Comparison of ENCODE assay signal across 15 cellular contexts in genomic region chr11:33928564-33928963, GRCh38. TPM values are rescaled to one million over a fixed set of nuclear protein-coding genes. Genes with fewer than 3 reads are reported as not detected.
DNase-seq lines count a peak whose midpoint lies in the region; TF ChIP-seq lines count a peak whose summit lies in the region.
"Had no signal": no experiment of that assay in that cellular context is flagged by ENCODE, and none has a peak within 500 bp of the region (broad histone marks: within the 10 kb centered on the region; RNA-seq: fewer than 3 reads in every experiment).

No MANE protein-coding gene starts in this region.

- in situ Hi-C loops in GM13976 (cut with MboI; ENCODE audit: low sequenced_read_pairs, unreplicated experiment) = no loop called here

- H3K4me3 Mint-ChIP-seq in CD14-positive monocyte = no peak overlapping the region
- H3K4me3 Mint-ChIP-seq in endothelial cell (ENCODE audit: unreplicated experiment) = no peak overlapping the region
- H3K4me3 Mint-ChIP-seq in chondrocyte (ENCODE audit: unreplicated experiment) = no peak overlapping the region
- H3K4me3 Mint-ChIP-seq: CD4-positive, alpha-beta T cell; CD8-positive, alpha-beta memory T cell; GM23338; H9 had no signal

- H3K9me3 Mint-ChIP-seq in CD14-positive monocyte (peaks cover 0 to 11% (median 7%) of the 10 kb centered on the region in 7 donors), endothelial cell (ENCODE audit: unreplicated experiment) (no peaks in the 10 kb centered on the region), chondrocyte (ENCODE audit: low read depth) (peaks cover 7% of the 10 kb centered on the region)

- H3K4me1 Mint-ChIP-seq in CD14-positive monocyte (peaks cover 74% of the 10 kb centered on the region), endothelial cell (ENCODE audit: unreplicated experiment) (peaks cover 37% of the 10 kb centered on the region), chondrocyte (ENCODE audit: low read depth) (peaks cover 16% of the 10 kb centered on the region)

- H3K4me3 ChIP-seq in HL-60 (replicated peaks; ENCODE audit: insufficient read depth, low read length) = no peak overlapping the region
- H3K4me3 ChIP-seq: GM23338 had no signal

- peak overlapping the region; percentile 95 for H3K27ac ChIP-seq in HL-60 (replicated peaks)
- H3K27ac ChIP-seq: C4-2B had no signal

- H3K27ac Mint-ChIP-seq in CD14-positive monocyte (peak overlapping the region in 5 of 7 donors; percentile 50 to 97 (median 81)), endothelial cell (ENCODE audit: unreplicated experiment) (peak overlapping the region; percentile 30), chondrocyte (ENCODE audit: unreplicated experiment) (no peak overlapping the region)
- H3K27ac Mint-ChIP-seq: CD4-positive, alpha-beta T cell; CD8-positive, alpha-beta memory T cell; GM23338; H9 had no signal

- no peak for TF ChIP-seq CTCF in CD14-positive monocyte (IDR thresholded peaks at IDR 0.05)
- TF ChIP-seq CTCF in HL-60 (IDR thresholded peaks at IDR 0.05; ENCODE audit: insufficient read depth, low read length) = no peak
- no peak for TF ChIP-seq CTCF in endothelial cell (IDR thresholded peaks at IDR 0.05; ENCODE audit: unreplicated experiment)
- no peak for TF ChIP-seq CTCF in chondrocyte (IDR thresholded peaks at IDR 0.05)
- no peak for TF ChIP-seq CTCF in GM13976 (IDR thresholded peaks at IDR 0.05; ENCODE audit: borderline replicate concordance, control extremely low read depth, extremely low read depth, insufficient read depth, missing control alignments)

- H3K27me3 Mint-ChIP-seq in CD14-positive monocyte (ENCODE audit: low read depth in 3 of 3) (no peaks in the 10 kb centered on the region), endothelial cell (ENCODE audit: unreplicated experiment) (peaks cover 5% of the 10 kb centered on the region), chondrocyte (ENCODE audit: low read depth) (peaks cover 12% of the 10 kb centered on the region)

- DNase-seq in CD14-positive monocyte (ENCODE audit: low spot score) = no peak
- no peak for DNase-seq in HL-60 (ENCODE audit: low read depth in 1 of 2, low spot score in 1 of 2)
- no peak for DNase-seq in endothelial cell (ENCODE audit: low spot score)
- no peak for DNase-seq in mesenteric fat pad (ENCODE audit: low spot score)
- DNase-seq in chondrocyte (ENCODE audit: low spot score) = no peak
- no peak for DNase-seq in GM13976 (ENCODE audit: low spot score)
- DNase-seq: CD4-positive, alpha-beta T cell; CD8-positive, alpha-beta memory T cell; DMS53; DMS79 treated with DMSO at 0.1 percent for 48 hours; H9 had no signal

- H3K36me3 Mint-ChIP-seq in CD14-positive monocyte (peaks cover 6 to 7% of the 10 kb centered on the region in 2 donors), endothelial cell (ENCODE audit: low read depth, unreplicated experiment) (peaks cover 9% of the 10 kb centered on the region), chondrocyte (ENCODE audit: low read depth) (peaks cover 2% of the 10 kb centered on the region)
- H3K36me3 Mint-ChIP-seq: CD8-positive, alpha-beta memory T cell had no signal

- no peaks in the 10 kb centered on the region for H3K27me3 ChIP-seq in HL-60 (ENCODE audit: insufficient read depth, poor library complexity, severe bottlenecking)

- intact Hi-C loops in CD14-positive monocyte (cut with micrococcal nuclease) = no loop called here

RNA-seq across cellular contexts. Expression of gene LMO2, which starts 36.7 kb away (rescaled TPM):
- polyA plus RNA-seq in CD14-positive monocyte = 10 to 100 TPM; 48.8 to 75.8 TPM
- total RNA-seq in endothelial cell (ENCODE audit: unreplicated experiment) (223 TPM), mesenteric fat pad (27.3 TPM), chondrocyte (0.53 TPM in 1 of 3 replicates, not detected in the others)
- total RNA-seq: G401 had no signal
- polyA plus RNA-seq: BJ; CD8-positive, alpha-beta memory T cell had no signal

Comparison
In these comparisons a context has a peak if more than half of its experiments do, and no peak if none do; other contexts are left out.
1. RNA of gene LMO2, which starts 36.7 kb away (total RNA-seq): 223 TPM in endothelial cell (single experiment) and 27.3 TPM in mesenteric fat pad (single experiment); 0.53 TPM in chondrocyte; every median in the first group is over 10 times any median in the second.